In the genomic region with DNA sequence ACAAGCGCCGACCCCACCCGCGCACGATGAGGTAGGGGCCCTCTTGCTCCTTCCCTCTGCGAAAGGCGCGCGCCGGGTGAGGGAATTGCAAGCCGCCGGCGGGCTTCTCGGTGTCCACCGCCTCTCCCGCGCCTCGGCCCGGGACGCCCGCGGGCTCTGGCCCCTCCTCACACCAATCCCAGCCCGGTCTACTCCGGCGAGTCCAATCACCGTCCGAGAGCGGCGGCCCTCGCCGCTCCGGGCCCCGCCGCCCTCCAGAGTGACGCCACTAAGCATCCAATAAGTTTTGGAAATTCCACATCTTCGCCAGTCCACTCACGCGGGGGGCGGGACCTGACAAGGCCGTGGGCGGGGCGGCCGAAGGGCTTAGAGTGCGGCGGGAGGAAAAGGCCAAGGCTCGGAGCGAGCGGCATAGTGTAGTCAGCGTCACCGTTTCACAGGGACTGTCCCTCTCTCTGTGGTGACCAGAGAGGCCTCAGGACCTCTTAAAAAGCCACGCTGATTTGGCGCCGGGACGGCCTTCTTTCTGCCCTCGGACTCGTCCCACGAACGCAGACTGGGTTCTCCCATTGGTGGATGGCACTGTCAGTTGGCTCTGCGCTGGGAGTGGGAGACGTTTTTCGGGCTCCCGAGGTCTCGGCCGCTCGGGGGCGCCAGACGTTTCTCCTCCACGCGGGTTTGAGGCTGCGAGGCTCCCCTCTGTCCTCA, we compare ENCODE assay signal across 8 cellular contexts. TPM values are rescaled to one million over a fixed set of nuclear protein-coding genes. Genes with fewer than 3 reads are reported as not detected.
DNase-seq lines count a peak whose midpoint lies in the region; ATAC-seq, FAIRE-seq and TF ChIP-seq lines count a peak whose summit lies in the region.

A gene with protein sequence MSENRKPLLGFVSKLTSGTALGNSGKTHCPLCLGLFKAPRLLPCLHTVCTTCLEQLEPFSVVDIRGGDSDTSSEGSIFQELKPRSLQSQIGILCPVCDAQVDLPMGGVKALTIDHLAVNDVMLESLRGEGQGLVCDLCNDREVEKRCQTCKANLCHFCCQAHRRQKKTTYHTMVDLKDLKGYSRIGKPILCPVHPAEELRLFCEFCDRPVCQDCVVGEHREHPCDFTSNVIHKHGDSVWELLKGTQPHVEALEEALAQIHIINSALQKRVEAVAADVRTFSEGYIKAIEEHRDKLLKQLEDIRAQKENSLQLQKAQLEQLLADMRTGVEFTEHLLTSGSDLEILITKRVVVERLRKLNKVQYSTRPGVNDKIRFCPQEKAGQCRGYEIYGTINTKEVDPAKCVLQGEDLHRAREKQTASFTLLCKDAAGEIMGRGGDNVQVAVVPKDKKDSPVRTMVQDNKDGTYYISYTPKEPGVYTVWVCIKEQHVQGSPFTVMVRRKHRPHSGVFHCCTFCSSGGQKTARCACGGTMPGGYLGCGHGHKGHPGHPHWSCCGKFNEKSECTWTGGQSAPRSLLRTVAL (minus strand): TSS at position 161 of the 708 bp plus-strand sequence. CDS start 548 bp downstream, outside the sequence.

- H3K36me3 ChIP-seq in BLaER1 (peaks cover 3% of the 10 kb centered on the region; the same call in 1 of the 2 replicates), left lung (no peaks in the 10 kb centered on the region)

- peak; percentile 88 for FAIRE-seq in GM19239 (lab: Jason Lieb, UNC)

- intact Hi-C loops in dendritic cell treated with granulocyte-macrophage colony-stimulating factor and Interleukin-4, amounts not matched to agents 40 ng/mL and 50 ng/mL, for 4 days (cut with micrococcal nuclease) = loop anchor here (2.0 to 5.0 kb wide), 2 partner anchors 59 to 246 kb away; a partner anchor contains a TSS
- intact Hi-C loops in left lung (cut with DNase I) = loop anchor here in 1 of 2 donors (5.0 kb wide), 1 partner anchor 54 kb away; no protein-coding TSS in a partner anchor

- TF ChIP-seq CTCF in left lung (IDR thresholded peaks at IDR 0.05) = peak; percentile 64 to 67

- H3K4me1 ChIP-seq in BLaER1 (peaks cover 9% of the 10 kb centered on the region), left lung (peaks cover 0 to 14% of the 10 kb centered on the region in 2 donors)

- peak within 1 kb of the TSS; percentile 50; the same call in 1 of the 2 replicates for H3K27ac ChIP-seq in BLaER1
- H3K27ac ChIP-seq in left lung = peak within 1 kb of the TSS; percentile 83 to 92

- peak within 1 kb of the TSS; percentile 85 for H3K27ac Mint-ChIP-seq in dendritic cell treated with granulocyte-macrophage colony-stimulating factor and Interleukin-4, amounts not matched to agents 40 ng/mL and 50 ng/mL, for 4 days

- DNase-seq in GM19239 (ENCODE audit: insufficient read length, low spot score) = peak; percentile 79
- DNase-seq in NCI-H524 treated with DMSO at 0.1 percent for 48 hours (lab: John Stamatoyannopoulos, UW) = peak; percentile 71
- peak; percentile 81 for DNase-seq in activated CD4-positive, alpha-beta T cell treated with anti-CD3 and anti-CD28 coated beads, Interleukin-2, amount 50 U/mL, for 1 hour
- peak; percentile 97 to 98 for DNase-seq in left lung
- peak; percentile 78 for DNase-seq in stimulated activated CD4-positive, alpha-beta T cell treated with anti-CD3 and anti-CD28 coated beads, Interleukin-2, amount 100 ng/mL, for 4 hours (ENCODE audit: low read depth)

- ATAC-seq in HG03442 (IDR thresholded peaks at IDR 0.05; ENCODE audit: unreplicated experiment) = peak; percentile 86
- ATAC-seq in left lung = peak; percentile 98

- H3K9me3 ChIP-seq in BLaER1 = no peaks in the 10 kb centered on the region
- no peaks in the 10 kb centered on the region for H3K9me3 ChIP-seq in left lung

- H3K9ac ChIP-seq in BLaER1 = peak within 1 kb of the TSS; percentile 77

- H3K27me3 Mint-ChIP-seq in dendritic cell treated with granulocyte-macrophage colony-stimulating factor and Interleukin-4, amounts not matched to agents 40 ng/mL and 50 ng/mL, for 4 days = peaks cover 13% of the 10 kb centered on the region

- H3K9me3 Mint-ChIP-seq in dendritic cell treated with granulocyte-macrophage colony-stimulating factor and Interleukin-4, amounts not matched to agents 40 ng/mL and 50 ng/mL, for 4 days = no peaks in the 10 kb centered on the region

- peak within 1 kb of the TSS; percentile 79 for H3K4me3 Mint-ChIP-seq in dendritic cell treated with granulocyte-macrophage colony-stimulating factor and Interleukin-4, amounts not matched to agents 40 ng/mL and 50 ng/mL, for 4 days

- H4K20me1 ChIP-seq in BLaER1 = no peaks in the 10 kb centered on the region

- H3K27me3 ChIP-seq in BLaER1 (peaks cover 12% of the 10 kb centered on the region; the same call in 1 of the 2 replicates), left lung (no peaks in the 10 kb centered on the region)

- peak within 1 kb of the TSS; percentile 94 for H3K4me2 ChIP-seq in BLaER1

- H3K4me1 Mint-ChIP-seq in dendritic cell treated with granulocyte-macrophage colony-stimulating factor and Interleukin-4, amounts not matched to agents 40 ng/mL and 50 ng/mL, for 4 days (ENCODE audit: low read depth) = peaks cover 9% of the 10 kb centered on the region

- H3K4me3 ChIP-seq in BLaER1 (peak within 1 kb of the TSS; percentile 71), left lung (peak within 1 kb of the TSS; percentile 44 to 54)

- no peaks in the 10 kb centered on the region for H3K36me3 Mint-ChIP-seq in dendritic cell treated with granulocyte-macrophage colony-stimulating factor and Interleukin-4, amounts not matched to agents 40 ng/mL and 50 ng/mL, for 4 days (ENCODE audit: low read depth)

RNA-seq across cellular contexts. Expression of the gene that starts here (rescaled TPM):
- total RNA-seq in left lung = 1 to 10 TPM; 2.6 to 5.1 TPM

Comparison
In these comparisons a context has a peak if more than half of its experiments do, and no peak if none do; other contexts are left out.
1. Peak in every context shown above with its lines: DNase-seq, ATAC-seq, H3K4me3 ChIP-seq and H3K27ac ChIP-seq.